Comparison of ENCODE assay signal across 9 cellular contexts in the genomic region with DNA sequence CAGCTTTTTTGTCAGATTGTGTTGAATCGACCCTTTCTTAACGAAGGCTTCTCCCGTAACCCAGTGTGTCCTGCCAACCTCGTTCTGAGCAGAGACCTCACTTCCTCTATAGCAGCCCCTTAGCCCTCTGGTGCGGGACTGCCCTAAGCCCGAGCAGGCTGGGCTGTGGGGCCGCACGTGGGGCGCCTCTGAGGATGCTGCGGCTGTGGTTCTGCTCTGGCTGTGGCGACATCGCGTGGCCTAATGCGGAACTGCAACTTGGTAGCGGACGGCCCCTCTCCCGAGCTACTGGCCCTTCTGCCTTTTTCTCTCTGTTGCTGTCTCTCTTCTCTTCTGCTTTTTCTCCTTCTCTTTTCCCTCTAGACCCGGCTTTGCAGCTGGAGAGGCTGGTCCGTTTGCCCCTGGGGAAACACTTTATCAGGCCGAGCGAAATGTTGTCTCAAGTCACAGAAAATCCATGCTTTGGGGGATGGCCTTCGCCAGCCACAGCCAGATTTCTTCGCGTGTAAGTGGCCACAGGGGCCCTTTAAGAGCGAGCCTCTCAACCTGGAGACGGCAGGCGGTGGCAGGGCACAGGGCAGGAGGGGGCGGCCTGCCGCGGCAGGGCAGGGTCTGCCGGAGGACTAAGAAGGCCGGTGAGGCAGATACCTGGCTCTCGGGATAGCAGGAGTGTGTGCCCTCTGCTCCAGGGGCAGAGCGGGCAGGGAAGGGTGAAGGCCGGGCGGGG. TPM values are rescaled to one million over a fixed set of nuclear protein-coding genes. Genes with fewer than 3 reads are reported as not detected.
DNase-seq lines count a peak whose midpoint lies in the region; ATAC-seq and TF ChIP-seq lines count a peak whose summit lies in the region.
"Had no signal": no experiment of that assay in that cellular context is flagged by ENCODE, and none has a peak within 500 bp of the region (broad histone marks: within the 10 kb centered on the region; RNA-seq: fewer than 3 reads in every experiment).

No MANE protein-coding gene starts in this region.

- H3K4me1 ChIP-seq in foreskin keratinocyte, result peaks cover 19% of the 10 kb centered on the region

- no peak overlapping the region for H3K27ac ChIP-seq in foreskin keratinocyte
- H3K27ac ChIP-seq: skin epidermis had no signal

- ATAC-seq in foreskin keratinocyte, result peak; percentile 53

- DNase-seq in DMS79 treated with DMSO at 0.1 percent for 48 hours (lab: John Stamatoyannopoulos, UW) (peak; percentile 14), DMS79 (lab: John Stamatoyannopoulos, UW) (no peak), HPDE6-E6E7 (ENCODE audit: extremely low spot score) (peak; percentile 64), SHP77 (lab: John Stamatoyannopoulos, UW) (peak; percentile 26 to 66), foreskin keratinocyte (peak in 1 of 2 donors; percentile 30), occipital lobe (lab: John Stamatoyannopoulos, UW) (peak; percentile 58), superior temporal gyrus (ENCODE audit: extremely low spot score) (peak; percentile 88)
- peak; percentile 69 for DNase-seq in activated T-helper 9 cell treated with anti-CD3 and anti-CD28 coated beads, Interleukin-2, amount 50 U/mL, for 16 hours (ENCODE audit: low read depth)

- TF ChIP-seq CTCF in foreskin keratinocyte (conservative IDR thresholded peaks at IDR 0.05), result peak; percentile 95

- no peaks in the 10 kb centered on the region for H3K27me3 ChIP-seq in foreskin keratinocyte

RNA-seq across cellular contexts. Expression of a gene that starts 19.4 kb away (rescaled TPM):
- 66.4 and 88.7 TPM in 2 replicates for total RNA-seq in foreskin keratinocyte
- 23.1 and 38.2 TPM in 2 replicates for polyA plus RNA-seq in foreskin keratinocyte
- 4.7 TPM for total RNA-seq in occipital lobe

RNA-seq across cellular contexts. Expression of a gene that starts 57.9 kb away (rescaled TPM):
- total RNA-seq in foreskin keratinocyte (636 and 760 TPM in 2 replicates), occipital lobe (40.1 TPM)
- polyA plus RNA-seq in foreskin keratinocyte, result 3,232 and 3,373 TPM in 2 replicates

Comparison
In these comparisons a context has a peak if more than half of its experiments do, and no peak if none do; other contexts are left out.
1. RNA of a gene that starts 19.4 kb away (total RNA-seq): 66.4 to 88.7 TPM in foreskin keratinocyte; 4.7 TPM in occipital lobe (single experiment); every median in the first group is over 10 times any median in the second.
2. RNA of a gene that starts 57.9 kb away (total RNA-seq): 636 to 760 TPM in foreskin keratinocyte; 40.1 TPM in occipital lobe (single experiment); every median in the first group is over 10 times any median in the second.